1 cellular context compared by ENCODE assay signal in genomic region chr7:29248713-29249382, GRCh38.
TF ChIP-seq lines count a peak whose summit lies in the region.

No MANE protein-coding gene starts in this region.

TF ChIP-seq in HepG2, 621 proteins besides CTCF, POLR2A, EP300 and RAD21 (continued from another document and continues in another):
- TF ChIP-seq SKIL (CRISPR knock-in tag; IDR thresholded peaks at IDR 0.05; ENCODE audit: borderline replicate concordance), result peak; percentile 64
- TF ChIP-seq ARNT (IDR thresholded peaks at IDR 0.05), result no peak
- TF ChIP-seq ZNF256 (CRISPR knock-in tag; conservative IDR thresholded peaks at IDR 0.05), result peak; percentile 24; the same call in 1 of the 2 replicates
- no peak for TF ChIP-seq ZFAT (CRISPR knock-in tag; conservative IDR thresholded peaks at IDR 0.05)
- TF ChIP-seq, protein P1, sequence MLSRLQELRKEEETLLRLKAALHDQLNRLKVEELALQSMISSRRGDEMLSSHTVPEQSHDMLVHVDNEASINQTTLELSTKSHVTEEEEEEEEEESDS (CRISPR knock-in tag; IDR thresholded peaks at IDR 0.05; ENCODE audit: borderline replicate concordance), result 0 out of 2 replicates have a peak, but pooled peaks have one; percentile 50
- TF ChIP-seq, protein P2, sequence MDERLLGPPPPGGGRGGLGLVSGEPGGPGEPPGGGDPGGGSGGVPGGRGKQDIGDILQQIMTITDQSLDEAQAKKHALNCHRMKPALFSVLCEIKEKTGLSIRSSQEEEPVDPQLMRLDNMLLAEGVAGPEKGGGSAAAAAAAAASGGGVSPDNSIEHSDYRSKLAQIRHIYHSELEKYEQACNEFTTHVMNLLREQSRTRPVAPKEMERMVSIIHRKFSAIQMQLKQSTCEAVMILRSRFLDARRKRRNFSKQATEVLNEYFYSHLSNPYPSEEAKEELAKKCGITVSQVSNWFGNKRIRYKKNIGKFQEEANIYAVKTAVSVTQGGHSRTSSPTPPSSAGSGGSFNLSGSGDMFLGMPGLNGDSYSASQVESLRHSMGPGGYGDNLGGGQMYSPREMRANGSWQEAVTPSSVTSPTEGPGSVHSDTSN (CRISPR knock-in tag; IDR thresholded peaks at IDR 0.05), result no peak
- TF ChIP-seq ZNF446 (CRISPR knock-in tag; IDR thresholded peaks at IDR 0.05), result no peak
- TF ChIP-seq ZSCAN21 (CRISPR knock-in tag; IDR thresholded peaks at IDR 0.05; ENCODE audit: borderline replicate concordance), result no peak
- no peak for TF ChIP-seq HNRNPK (IDR thresholded peaks at IDR 0.05; ENCODE audit: low read depth, low read length, poor library complexity, severe bottlenecking)
- no peak for TF ChIP-seq ZNF550 (CRISPR knock-in tag; IDR thresholded peaks at IDR 0.05; ENCODE audit: borderline replicate concordance)
- no peak for TF ChIP-seq HDAC6 (IDR thresholded peaks at IDR 0.05; ENCODE audit: low read depth, low read length)
- TF ChIP-seq POLR2G (IDR thresholded peaks at IDR 0.05; ENCODE audit: low read depth, low read length), result no peak
- TF ChIP-seq ATAD3A (CRISPR knock-in tag; IDR thresholded peaks at IDR 0.05), result no peak
- TF ChIP-seq, protein P3, sequence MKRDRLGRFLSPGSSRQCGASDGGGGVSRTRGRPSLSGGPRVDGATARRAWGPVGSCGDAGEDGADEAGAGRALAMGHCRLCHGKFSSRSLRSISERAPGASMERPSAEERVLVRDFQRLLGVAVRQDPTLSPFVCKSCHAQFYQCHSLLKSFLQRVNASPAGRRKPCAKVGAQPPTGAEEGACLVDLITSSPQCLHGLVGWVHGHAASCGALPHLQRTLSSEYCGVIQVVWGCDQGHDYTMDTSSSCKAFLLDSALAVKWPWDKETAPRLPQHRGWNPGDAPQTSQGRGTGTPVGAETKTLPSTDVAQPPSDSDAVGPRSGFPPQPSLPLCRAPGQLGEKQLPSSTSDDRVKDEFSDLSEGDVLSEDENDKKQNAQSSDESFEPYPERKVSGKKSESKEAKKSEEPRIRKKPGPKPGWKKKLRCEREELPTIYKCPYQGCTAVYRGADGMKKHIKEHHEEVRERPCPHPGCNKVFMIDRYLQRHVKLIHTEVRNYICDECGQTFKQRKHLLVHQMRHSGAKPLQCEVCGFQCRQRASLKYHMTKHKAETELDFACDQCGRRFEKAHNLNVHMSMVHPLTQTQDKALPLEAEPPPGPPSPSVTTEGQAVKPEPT (CRISPR knock-in tag; IDR thresholded peaks at IDR 0.05; ENCODE audit: low read depth), result peak; percentile 25; the same call in 1 of the 2 replicates
- TF ChIP-seq IRX3 (CRISPR knock-in tag; IDR thresholded peaks at IDR 0.05; ENCODE audit: borderline replicate concordance, low read depth), result no peak
- peak; percentile 87; the same call in 1 of the 2 replicates for TF ChIP-seq ZNF33A (CRISPR knock-in tag; IDR thresholded peaks at IDR 0.05; ENCODE audit: borderline replicate concordance)
- peak; percentile 80; the same call in 1 of the 2 replicates for TF ChIP-seq FOXO1 (CRISPR knock-in tag; IDR thresholded peaks at IDR 0.05)
- TF ChIP-seq ZNF296 (CRISPR knock-in tag; conservative IDR thresholded peaks at IDR 0.05), result no peak
- TF ChIP-seq TBX3 (IDR thresholded peaks at IDR 0.05; ENCODE audit: borderline replicate concordance), result no peak
- peak; percentile 50; the same call in 1 of the 2 replicates for TF ChIP-seq ARNTL (CRISPR knock-in tag; IDR thresholded peaks at IDR 0.05)
- no peak; the same call in 1 of the 2 replicates for TF ChIP-seq ZNF713 (CRISPR knock-in tag; IDR thresholded peaks at IDR 0.05)
- TF ChIP-seq MLLT10 (CRISPR knock-in tag; IDR thresholded peaks at IDR 0.05), result no peak
- peak; percentile 62; the same call in 1 of the 2 replicates for TF ChIP-seq NFKB2 (CRISPR knock-in tag; IDR thresholded peaks at IDR 0.05; ENCODE audit: borderline replicate concordance)
- TF ChIP-seq PREB (CRISPR knock-in tag; IDR thresholded peaks at IDR 0.05), result no peak
- TF ChIP-seq ONECUT2 (CRISPR knock-in tag; IDR thresholded peaks at IDR 0.05), result no peak
- TF ChIP-seq ZNF335 (CRISPR knock-in tag; IDR thresholded peaks at IDR 0.05), result 0 out of 2 replicates have a peak, but pooled peaks have one; percentile 64
- TF ChIP-seq, protein P4, sequence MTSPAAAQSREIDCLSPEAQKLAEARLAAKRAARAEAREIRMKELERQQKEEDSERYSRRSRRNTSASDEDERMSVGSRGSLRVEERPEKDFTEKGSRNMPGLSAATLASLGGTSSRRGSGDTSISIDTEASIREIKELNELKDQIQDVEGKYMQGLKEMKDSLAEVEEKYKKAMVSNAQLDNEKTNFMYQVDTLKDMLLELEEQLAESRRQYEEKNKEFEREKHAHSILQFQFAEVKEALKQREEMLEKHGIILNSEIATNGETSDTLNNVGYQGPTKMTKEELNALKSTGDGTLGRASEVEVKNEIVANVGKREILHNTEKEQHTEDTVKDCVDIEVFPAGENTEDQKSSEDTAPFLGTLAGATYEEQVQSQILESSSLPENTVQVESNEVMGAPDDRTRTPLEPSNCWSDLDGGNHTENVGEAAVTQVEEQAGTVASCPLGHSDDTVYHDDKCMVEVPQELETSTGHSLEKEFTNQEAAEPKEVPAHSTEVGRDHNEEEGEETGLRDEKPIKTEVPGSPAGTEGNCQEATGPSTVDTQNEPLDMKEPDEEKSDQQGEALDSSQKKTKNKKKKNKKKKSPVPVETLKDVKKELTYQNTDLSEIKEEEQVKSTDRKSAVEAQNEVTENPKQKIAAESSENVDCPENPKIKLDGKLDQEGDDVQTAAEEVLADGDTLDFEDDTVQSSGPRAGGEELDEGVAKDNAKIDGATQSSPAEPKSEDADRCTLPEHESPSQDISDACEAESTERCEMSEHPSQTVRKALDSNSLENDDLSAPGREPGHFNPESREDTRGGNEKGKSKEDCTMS (CRISPR knock-in tag; conservative IDR thresholded peaks at IDR 0.05), result no peak
- 0 out of 2 replicates have a peak, but pooled peaks have one; percentile 66 for TF ChIP-seq MBD4 (IDR thresholded peaks at IDR 0.05; ENCODE audit: borderline replicate concordance, low read length)
- TF ChIP-seq ZBTB20 (CRISPR knock-in tag; IDR thresholded peaks at IDR 0.05; ENCODE audit: borderline replicate concordance, low read depth), result peak; percentile 75; the same call in 1 of the 2 replicates
- TF ChIP-seq HNF4A (CRISPR knock-in tag; IDR thresholded peaks at IDR 0.05), result peak; percentile 99
- TF ChIP-seq, protein P5, sequence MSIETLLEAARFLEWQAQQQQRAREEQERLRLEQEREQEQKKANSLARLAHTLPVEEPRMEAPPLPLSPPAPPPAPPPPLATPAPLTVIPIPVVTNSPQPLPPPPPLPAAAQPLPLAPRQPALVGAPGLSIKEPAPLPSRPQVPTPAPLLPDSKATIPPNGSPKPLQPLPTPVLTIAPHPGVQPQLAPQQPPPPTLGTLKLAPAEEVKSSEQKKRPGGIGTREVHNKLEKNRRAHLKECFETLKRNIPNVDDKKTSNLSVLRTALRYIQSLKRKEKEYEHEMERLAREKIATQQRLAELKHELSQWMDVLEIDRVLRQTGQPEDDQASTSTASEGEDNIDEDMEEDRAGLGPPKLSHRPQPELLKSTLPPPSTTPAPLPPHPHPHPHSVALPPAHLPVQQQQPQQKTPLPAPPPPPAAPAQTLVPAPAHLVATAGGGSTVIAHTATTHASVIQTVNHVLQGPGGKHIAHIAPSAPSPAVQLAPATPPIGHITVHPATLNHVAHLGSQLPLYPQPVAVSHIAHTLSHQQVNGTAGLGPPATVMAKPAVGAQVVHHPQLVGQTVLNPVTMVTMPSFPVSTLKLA (IDR thresholded peaks at IDR 0.05), result peak; percentile 28; the same call in 1 of the 2 replicates
- TF ChIP-seq, protein P6, sequence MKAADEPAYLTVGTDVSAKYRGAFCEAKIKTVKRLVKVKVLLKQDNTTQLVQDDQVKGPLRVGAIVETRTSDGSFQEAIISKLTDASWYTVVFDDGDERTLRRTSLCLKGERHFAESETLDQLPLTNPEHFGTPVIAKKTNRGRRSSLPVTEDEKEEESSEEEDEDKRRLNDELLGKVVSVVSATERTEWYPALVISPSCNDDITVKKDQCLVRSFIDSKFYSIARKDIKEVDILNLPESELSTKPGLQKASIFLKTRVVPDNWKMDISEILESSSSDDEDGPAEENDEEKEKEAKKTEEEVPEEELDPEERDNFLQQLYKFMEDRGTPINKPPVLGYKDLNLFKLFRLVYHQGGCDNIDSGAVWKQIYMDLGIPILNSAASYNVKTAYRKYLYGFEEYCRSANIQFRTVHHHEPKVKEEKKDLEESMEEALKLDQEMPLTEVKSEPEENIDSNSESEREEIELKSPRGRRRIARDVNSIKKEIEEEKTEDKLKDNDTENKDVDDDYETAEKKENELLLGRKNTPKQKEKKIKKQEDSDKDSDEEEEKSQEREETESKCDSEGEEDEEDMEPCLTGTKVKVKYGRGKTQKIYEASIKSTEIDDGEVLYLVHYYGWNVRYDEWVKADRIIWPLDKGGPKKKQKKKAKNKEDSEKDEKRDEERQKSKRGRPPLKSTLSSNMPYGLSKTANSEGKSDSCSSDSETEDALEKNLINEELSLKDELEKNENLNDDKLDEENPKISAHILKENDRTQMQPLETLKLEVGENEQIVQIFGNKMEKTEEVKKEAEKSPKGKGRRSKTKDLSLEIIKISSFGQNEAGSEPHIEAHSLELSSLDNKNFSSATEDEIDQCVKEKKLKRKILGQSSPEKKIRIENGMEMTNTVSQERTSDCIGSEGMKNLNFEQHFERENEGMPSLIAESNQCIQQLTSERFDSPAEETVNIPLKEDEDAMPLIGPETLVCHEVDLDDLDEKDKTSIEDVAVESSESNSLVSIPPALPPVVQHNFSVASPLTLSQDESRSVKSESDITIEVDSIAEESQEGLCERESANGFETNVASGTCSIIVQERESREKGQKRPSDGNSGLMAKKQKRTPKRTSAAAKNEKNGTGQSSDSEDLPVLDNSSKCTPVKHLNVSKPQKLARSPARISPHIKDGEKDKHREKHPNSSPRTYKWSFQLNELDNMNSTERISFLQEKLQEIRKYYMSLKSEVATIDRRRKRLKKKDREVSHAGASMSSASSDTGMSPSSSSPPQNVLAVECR (CRISPR knock-in tag; IDR thresholded peaks at IDR 0.05; ENCODE audit: borderline replicate concordance), result peak; percentile 76; the same call in 1 of the 2 replicates
- no peak for TF ChIP-seq CENPT (CRISPR knock-in tag; IDR thresholded peaks at IDR 0.05; ENCODE audit: low read depth)
- no peak for TF ChIP-seq NBN (conservative IDR thresholded peaks at IDR 0.05)
- no peak for TF ChIP-seq ZNF720 (CRISPR knock-in tag; IDR thresholded peaks at IDR 0.05)
- no peak for TF ChIP-seq CHD4 (IDR thresholded peaks at IDR 0.05; ENCODE audit: borderline replicate concordance, low read length)
- TF ChIP-seq ZNF891 (CRISPR knock-in tag; IDR thresholded peaks at IDR 0.05), result peak; percentile 56; the same call in 1 of the 2 replicates
- TF ChIP-seq, protein P7, sequence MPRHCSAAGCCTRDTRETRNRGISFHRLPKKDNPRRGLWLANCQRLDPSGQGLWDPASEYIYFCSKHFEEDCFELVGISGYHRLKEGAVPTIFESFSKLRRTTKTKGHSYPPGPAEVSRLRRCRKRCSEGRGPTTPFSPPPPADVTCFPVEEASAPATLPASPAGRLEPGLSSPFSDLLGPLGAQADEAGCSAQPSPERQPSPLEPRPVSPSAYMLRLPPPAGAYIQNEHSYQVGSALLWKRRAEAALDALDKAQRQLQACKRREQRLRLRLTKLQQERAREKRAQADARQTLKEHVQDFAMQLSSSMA (CRISPR knock-in tag; IDR thresholded peaks at IDR 0.05), result 0 out of 2 replicates have a peak, but pooled peaks have one; percentile 23
- TF ChIP-seq, protein P8, sequence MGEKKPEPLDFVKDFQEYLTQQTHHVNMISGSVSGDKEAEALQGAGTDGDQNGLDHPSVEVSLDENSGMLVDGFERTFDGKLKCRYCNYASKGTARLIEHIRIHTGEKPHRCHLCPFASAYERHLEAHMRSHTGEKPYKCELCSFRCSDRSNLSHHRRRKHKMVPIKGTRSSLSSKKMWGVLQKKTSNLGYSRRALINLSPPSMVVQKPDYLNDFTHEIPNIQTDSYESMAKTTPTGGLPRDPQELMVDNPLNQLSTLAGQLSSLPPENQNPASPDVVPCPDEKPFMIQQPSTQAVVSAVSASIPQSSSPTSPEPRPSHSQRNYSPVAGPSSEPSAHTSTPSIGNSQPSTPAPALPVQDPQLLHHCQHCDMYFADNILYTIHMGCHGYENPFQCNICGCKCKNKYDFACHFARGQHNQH (CRISPR knock-in tag; IDR thresholded peaks at IDR 0.05), result peak; percentile 89
- TF ChIP-seq SP5 (CRISPR knock-in tag; IDR thresholded peaks at IDR 0.05; ENCODE audit: borderline replicate concordance, low read depth), result no peak
